Comparison of ENCODE assay signal across 1 cellular context in genomic region chr5:135139397-135140134, GRCh38.
TF ChIP-seq lines count a peak whose summit lies in the region.

No MANE protein-coding gene starts in this region.

TF ChIP-seq in IMR-90, 13 proteins besides CTCF, POLR2A, EP300 and RAD21:
- peak; percentile 46; the same call in 1 of the 2 replicates for TF ChIP-seq MXI1 (IDR thresholded peaks at IDR 0.05; ENCODE audit: borderline replicate concordance, low read depth, low read length)
- no peak for TF ChIP-seq RFX5 (IDR thresholded peaks at IDR 0.05; ENCODE audit: low read depth, low read length)
- TF ChIP-seq CEBPB (IDR thresholded peaks at IDR 0.05; ENCODE audit: low read depth, low read length), result peak; percentile 100
- TF ChIP-seq BHLHE40 (IDR thresholded peaks at IDR 0.05; ENCODE audit: low read depth, low read length), result peak; percentile 63
- TF ChIP-seq FOS (IDR thresholded peaks at IDR 0.05; ENCODE audit: low read depth, low read length), result peak; percentile 92
TF ChIP-seq in IMR-90: peak in this region for 4.
